ENCODE assay signal across 8 cellular contexts in the genomic region with DNA sequence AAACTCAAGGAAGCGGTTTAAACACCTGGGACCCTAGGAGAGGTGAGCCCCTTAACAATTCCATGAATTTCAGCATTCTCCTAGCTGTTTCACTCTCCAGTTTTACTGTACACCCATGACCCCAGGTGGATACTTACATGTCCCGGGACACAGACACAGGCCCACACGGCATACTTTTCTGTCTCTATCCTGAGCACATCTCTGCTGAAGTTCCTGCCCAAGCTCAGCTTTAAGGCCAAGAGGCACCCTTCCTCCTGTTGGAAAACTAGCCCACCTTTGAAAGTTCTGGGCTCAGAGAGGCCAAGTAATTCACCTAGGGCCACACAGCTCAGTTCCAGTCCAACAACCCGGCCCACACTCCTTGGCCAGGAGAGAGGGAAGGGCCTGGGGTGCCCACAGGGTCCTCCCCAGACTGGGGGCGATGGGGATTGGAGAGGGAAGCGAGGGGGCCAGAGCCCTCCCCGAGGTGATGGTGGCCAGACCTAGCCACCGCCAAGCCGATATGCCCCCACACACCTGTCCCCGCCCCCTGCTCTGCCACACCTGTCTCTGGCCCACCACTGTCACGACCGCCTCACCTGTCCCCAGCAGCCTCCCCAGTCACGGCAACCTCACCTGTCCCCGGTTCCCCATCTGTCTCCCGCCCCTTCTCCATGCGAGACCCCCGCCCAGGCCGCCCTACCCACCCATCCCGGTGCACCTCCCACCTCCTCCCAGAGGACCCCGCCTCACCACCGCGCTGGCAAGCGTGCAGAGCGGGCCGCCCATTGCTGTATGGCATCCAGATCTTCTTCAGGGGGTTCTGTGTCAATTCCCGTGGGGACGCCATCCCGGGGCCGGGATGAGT. TPM values are rescaled to one million over a fixed set of nuclear protein-coding genes. Genes with fewer than 3 reads are reported as not detected.
DNase-seq lines count a peak whose midpoint lies in the region; ATAC-seq and TF ChIP-seq lines count a peak whose summit lies in the region.

No MANE protein-coding gene starts in this region.

- H3K27ac ChIP-seq in RWPE2 (ENCODE audit: poor library complexity, severe bottlenecking) (peak overlapping the region; percentile 89), fibroblast of lung (ENCODE audit: insufficient read depth, low read length) (peak overlapping the region; percentile 27), gastrocnemius medialis (peak overlapping the region; percentile 59 to 70 (median 68))

- ATAC-seq in RWPE2 (ENCODE audit: low read depth): no peak
- no peak for ATAC-seq in gastrocnemius medialis
- no peak for ATAC-seq in GM21367 (IDR thresholded peaks at IDR 0.05; ENCODE audit: unreplicated experiment)
- ATAC-seq in HG02588 (IDR thresholded peaks at IDR 0.05; ENCODE audit: unreplicated experiment): no peak

- intact Hi-C loops in gastrocnemius medialis (cut with DNase I; ENCODE audit: low total_unique reads): loop anchor here (2.0 to 5.0 kb wide), 2 partner anchors 115 to 131 kb away; partner anchors contain the start of genes CCDC51, NCKIPSD and TMA7

- peak overlapping the region; percentile 94 for H3K4me2 ChIP-seq in fibroblast of lung (ENCODE audit: extremely low read depth, insufficient read depth, low read length)

- H3K27me3 ChIP-seq in RWPE2 (ENCODE audit: insufficient read depth, poor library complexity, severe bottlenecking) (no peaks in the 10 kb centered on the region), fibroblast of lung (ENCODE audit: control insufficient read depth, insufficient read depth, low read length) (no peaks in the 10 kb centered on the region), gastrocnemius medialis (no peaks in the 10 kb centered on the region)

- H3K4me1 ChIP-seq in RWPE2 (ENCODE audit: insufficient read depth, poor library complexity, severe bottlenecking) (peaks cover 5% of the 10 kb centered on the region), fibroblast of lung (ENCODE audit: control insufficient read depth, extremely low read depth, insufficient read depth, low read length) (peaks cover 28% of the 10 kb centered on the region), gastrocnemius medialis (peaks cover 33 to 39% of the 10 kb centered on the region in 2 donors)

- peak overlapping the region; percentile 38 for H3K4me3 ChIP-seq in RWPE2 (ENCODE audit: severe bottlenecking)
- H3K4me3 ChIP-seq in fibroblast of lung (replicated peaks in 1 of 4; ENCODE audit: control extremely low read depth in 1 of 4, insufficient read depth in 1 of 4, low read depth in 3 of 4, low read length in 4 of 4): peak overlapping the region; percentile 57 to 74 (median 62)
- H3K4me3 ChIP-seq in gastrocnemius medialis: peak overlapping the region; percentile 48 to 70 (median 60)

- no peaks in the 10 kb centered on the region for H3K79me2 ChIP-seq in fibroblast of lung (ENCODE audit: control insufficient read depth, insufficient read depth, low read length)

- H3K9me3 ChIP-seq in RWPE2 (ENCODE audit: severe bottlenecking) (no peaks in the 10 kb centered on the region), fibroblast of lung (ENCODE audit: control insufficient read depth, insufficient read depth, low read depth, low read length) (no peaks in the 10 kb centered on the region), gastrocnemius medialis (no peaks in the 10 kb centered on the region)

- peak overlapping the region; percentile 65 for H3K9ac ChIP-seq in fibroblast of lung (ENCODE audit: insufficient read depth, low read length)

- peak overlapping the region; percentile 81 for H2AFZ ChIP-seq in fibroblast of lung (ENCODE audit: low read length)

- TF ChIP-seq POLR2A in gastrocnemius medialis (IDR thresholded peaks at IDR 0.05): no peak

- H3K36me3 ChIP-seq in RWPE2 (ENCODE audit: low read depth) (peaks cover 23% of the 10 kb centered on the region; the same call in 1 of the 2 replicates), fibroblast of lung (ENCODE audit: control insufficient read depth, insufficient read depth, low read length) (no peaks in the 10 kb centered on the region), gastrocnemius medialis (no peaks in the 10 kb centered on the region)

- in situ Hi-C loops in GM13977 (cut with MboI; ENCODE audit: low pct_unique_long_range_greater_than_20kb, low sequenced_read_pairs, unreplicated experiment): no loop called here
- in situ Hi-C loops in gastrocnemius medialis (cut with MboI; ENCODE audit: low sequenced_read_pairs in 4 of 4): loop anchor here in 1 of 4 donors (5.0 kb wide), 1 partner anchor 89 kb away; a partner anchor contains a TSS
- in situ Hi-C loops in G401 (cut with HindIII; ENCODE audit: low sequenced_read_pairs): no loop called here

- no peaks in the 10 kb centered on the region for H4K20me1 ChIP-seq in fibroblast of lung (ENCODE audit: control insufficient read depth, extremely low read depth, insufficient read depth, low read length)

- DNase-seq in GM13977 (ENCODE audit: low spot score) (peak; percentile 25), RWPE2 (ENCODE audit: low spot score) (peak; percentile 68), fibroblast of lung (ENCODE audit: low read depth in 2 of 2) (no peak), gastrocnemius medialis (no peak), G401 (ENCODE audit: low spot score) (no peak)
- no peak for DNase-seq in activated effector memory CD4-positive, alpha-beta T cell treated with anti-CD3 and anti-CD28 coated beads, Interleukin-2, amount 50 U/mL, for 16 hours

- no peak for TF ChIP-seq CTCF in GM13977 (IDR thresholded peaks at IDR 0.05; ENCODE audit: extremely low read depth, insufficient read depth, missing control alignments)
- TF ChIP-seq CTCF in RWPE2 (IDR thresholded peaks at IDR 0.05; ENCODE audit: poor library complexity, severe bottlenecking): no peak
- TF ChIP-seq CTCF in fibroblast of lung (conservative IDR thresholded peaks at IDR 0.05 in 1 of 2, IDR thresholded peaks at IDR 0.05 in 1 of 2; ENCODE audit: low read depth in 1 of 2, low read length in 2 of 2): no peak
- TF ChIP-seq CTCF in gastrocnemius medialis (IDR thresholded peaks at IDR 0.05 in 4 of 5, conservative IDR thresholded peaks at IDR 0.05 in 1 of 5): no peak

RNA-seq across cellular contexts. Expression of gene PFKFB4, which starts 0.4 kb away (rescaled TPM):
- 6.7 and 12.2 TPM in 2 replicates for total RNA-seq in fibroblast of lung
- polyA plus RNA-seq in fibroblast of lung: 4.9 and 9.3 TPM in 2 replicates
- 4.8 and 7.8 TPM in 2 replicates for polyA plus RNA-seq in fibroblast of lung (2012)
- 11.7 and 16.5 TPM in 2 replicates for polyA minus RNA-seq in fibroblast of lung (ENCODE audit: low replicate concordance)
- total RNA-seq in gastrocnemius medialis: 1 to 10 TPM in 3 of 4 donors, under 1 TPM in 1; 0.87 to 2.6 (median 1.7) TPM
- 9.7 and 18.8 TPM in 2 replicates for total RNA-seq in G401 (2014; rRNA removed; shearing (Covaris generic))

RNA-seq across cellular contexts. Expression of gene UCN2, which starts 7.4 kb away (rescaled TPM):
- total RNA-seq in fibroblast of lung: 0.26 and 0.66 TPM in 2 replicates
- polyA plus RNA-seq in fibroblast of lung: 0.07 and 0.27 TPM in 2 replicates
- 0.32 and 0.40 TPM in 2 replicates for polyA plus RNA-seq in fibroblast of lung (2012)
- 3.8 TPM in 1 of 2 replicates, not detected in the other for polyA minus RNA-seq in fibroblast of lung (ENCODE audit: low replicate concordance)
- not detected for total RNA-seq in gastrocnemius medialis
- total RNA-seq in G401 (2014; rRNA removed; shearing (Covaris generic)): not detected in 2 replicates

RNA-seq across cellular contexts. Expression of gene COL7A1, which starts 39.0 kb away (rescaled TPM):
- total RNA-seq in fibroblast of lung (15.9 and 36.7 TPM in 2 replicates), gastrocnemius medialis (1 to 10 TPM in 2 of 4 donors, under 1 TPM in 2; 0.66 to 1.7 (median 1.1) TPM)
- polyA plus RNA-seq in fibroblast of lung: 3.4 and 3.6 TPM in 2 replicates
- polyA plus RNA-seq in fibroblast of lung (2012): 14.5 and 16.0 TPM in 2 replicates
- 23.6 and 24.3 TPM in 2 replicates for polyA minus RNA-seq in fibroblast of lung (ENCODE audit: low replicate concordance)
- 0.12 and 0.34 TPM in 2 replicates for total RNA-seq in G401 (2014; rRNA removed; shearing (Covaris generic))

RNA-seq across cellular contexts. Expression of gene SHISA5, which starts 52.2 kb away (rescaled TPM):
- total RNA-seq in fibroblast of lung (92.7 and 136 TPM in 2 replicates), gastrocnemius medialis (10 to 100 TPM; 17.0 to 31.6 (median 23.4) TPM)
- polyA plus RNA-seq in fibroblast of lung: 139 and 172 TPM in 2 replicates
- polyA plus RNA-seq in fibroblast of lung (2012): 222 and 271 TPM in 2 replicates
- polyA minus RNA-seq in fibroblast of lung (ENCODE audit: low replicate concordance): 473 and 503 TPM in 2 replicates
- 115 and 124 TPM in 2 replicates for total RNA-seq in G401 (2014; rRNA removed; shearing (Covaris generic))

RNA-seq across cellular contexts. Expression of gene UQCRC1, which starts 53.3 kb away (rescaled TPM):
- total RNA-seq in fibroblast of lung: 294 and 366 TPM in 2 replicates
- polyA plus RNA-seq in fibroblast of lung: 226 and 289 TPM in 2 replicates
- 236 and 297 TPM in 2 replicates for polyA plus RNA-seq in fibroblast of lung (2012)
- 1,337 and 1,368 TPM in 2 replicates for polyA minus RNA-seq in fibroblast of lung (ENCODE audit: low replicate concordance)
- 100 to 1,000 TPM; 679 to 861 (median 720) TPM for total RNA-seq in gastrocnemius medialis
- total RNA-seq in G401 (2014; rRNA removed; shearing (Covaris generic)): 474 and 540 TPM in 2 replicates

Comparison
In these comparisons a context has a peak if more than half of its experiments do, and no peak if none do; other contexts are left out.
1. DNase-seq: peak in GM13977 (single experiment) and RWPE2 (single experiment); none in fibroblast of lung (0 of 2), gastrocnemius medialis (0 of 2), G401 (single experiment) and activated effector memory CD4-positive, alpha-beta T cell treated with anti-CD3 and anti-CD28 coated beads, Interleukin-2, amount 50 U/mL, for 16 hours (single experiment).
2. H3K27ac ChIP-seq: peak in every context shown above with its lines; median percentile 89 in RWPE2; 68 in gastrocnemius medialis; 27 in fibroblast of lung.
3. Peak in every context shown above with its lines, with median percentiles within 50 percentile points of each other: H3K4me3 ChIP-seq.